Comparison of ENCODE assay signal across 10 cellular contexts in genomic region chr3:50242371-50242770, GRCh38. TPM values are rescaled to one million over a fixed set of nuclear protein-coding genes. Genes with fewer than 3 reads are reported as not detected.
DNase-seq lines count a peak whose midpoint lies in the region; ATAC-seq, FAIRE-seq and TF ChIP-seq lines count a peak whose summit lies in the region.
"Had no signal": no experiment of that assay in that cellular context is flagged by ENCODE, and none has a peak within 500 bp of the region (broad histone marks: within the 10 kb centered on the region; RNA-seq: fewer than 3 reads in every experiment).

No MANE protein-coding gene starts in this region.

- no peak for TF ChIP-seq POLR2A in sigmoid colon (IDR thresholded peaks at IDR 0.05)

- H3K4me1 ChIP-seq in esophagus (ENCODE audit: control insufficient read depth in 2 of 2, insufficient read depth in 2 of 2, low read length in 1 of 2), result peaks cover 31 to 63% of the 10 kb centered on the region in 2 donors
- peaks cover 0 to 98% (median 91%) of the 10 kb centered on the region in 4 donors for H3K4me1 ChIP-seq in sigmoid colon
- H3K4me1 ChIP-seq in small intestine (ENCODE audit: control insufficient read depth in 2 of 2, insufficient read depth in 1 of 2, low read depth in 1 of 2, low read length in 1 of 2), result peaks cover 7 to 30% of the 10 kb centered on the region in 2 donors

- no peak for TF ChIP-seq EP300 in sigmoid colon (IDR thresholded peaks at IDR 0.05)

- H3K27me3 ChIP-seq in esophagus (ENCODE audit: control insufficient read depth in 1 of 2, insufficient read depth in 2 of 2, low read length in 2 of 2) (no peaks in the 10 kb centered on the region), sigmoid colon (no peaks in the 10 kb centered on the region), small intestine (ENCODE audit: control insufficient read depth in 2 of 2, insufficient read depth in 2 of 2, low read length in 2 of 2) (no peaks in the 10 kb centered on the region)

- H3K36me3 ChIP-seq in esophagus (ENCODE audit: control insufficient read depth in 2 of 2, insufficient read depth in 2 of 2, low read length in 1 of 2) (peaks cover 0 to 12% of the 10 kb centered on the region in 2 donors), sigmoid colon (no peaks in the 10 kb centered on the region), small intestine (ENCODE audit: control insufficient read depth in 2 of 2, insufficient read depth in 2 of 2, low read length in 2 of 2) (no peaks in the 10 kb centered on the region)

- no peak overlapping the region for H3K4me3 ChIP-seq in esophagus (ENCODE audit: low read depth in 1 of 2, low read length in 2 of 2)
- H3K4me3 ChIP-seq in sigmoid colon, result no peak overlapping the region
- H3K4me3 ChIP-seq in small intestine (ENCODE audit: low read depth in 1 of 2, low read length in 2 of 2), result no peak overlapping the region

- no peak for FAIRE-seq in small intestine (lab: Jason Lieb, UNC)
- FAIRE-seq: bronchial epithelial cell had no signal

- intact Hi-C loops in sigmoid colon (cut with DNase I), result no loop called here

- WGBS in esophagus, 2 donors, result 39 to 44% methylated on average over 4 of the region's 4 CpGs
- 31 to 35% methylated on average over 4 of the region's 4 CpGs for WGBS in sigmoid colon, 2 donors
- WGBS in small intestine, 3 donors, result 28 to 35% (median 30%) methylated on average over 4 of the region's 4 CpGs

- H3K27me3 Mint-ChIP-seq in T-helper 1 cell treated with Interleukin-12 subunit alpha and Interleukin-12 subunit beta and Interleukin-4 antibody, amounts not matched to agents 30 μg/mL and 1 μg/mL, for 36 hours (ENCODE audit: low read depth), result no peaks in the 10 kb centered on the region

- H3K9me3 ChIP-seq in esophagus (ENCODE audit: control insufficient read depth in 2 of 2, insufficient read depth in 1 of 2, low read depth in 1 of 2, low read length in 1 of 2), result no peaks in the 10 kb centered on the region
- no peaks in the 10 kb centered on the region for H3K9me3 ChIP-seq in sigmoid colon
- H3K9me3 ChIP-seq in small intestine (ENCODE audit: control insufficient read depth, low read depth), result no peaks in the 10 kb centered on the region

- POLR2A ChIA-PET in GM10248 (lab: Yijun Ruan, JAX), result interaction anchor here (1.2 kb wide), 1 partner anchor 26 kb away, joined by 3 read pairs; no protein-coding TSS in a partner anchor

- H3K9me3 Mint-ChIP-seq in T-helper 1 cell treated with Interleukin-12 subunit alpha and Interleukin-12 subunit beta and Interleukin-4 antibody, amounts not matched to agents 30 μg/mL and 1 μg/mL, for 36 hours, result no peaks in the 10 kb centered on the region

- H3K36me3 Mint-ChIP-seq in T-helper 1 cell treated with Interleukin-12 subunit alpha and Interleukin-12 subunit beta and Interleukin-4 antibody, amounts not matched to agents 30 μg/mL and 1 μg/mL, for 36 hours (ENCODE audit: low read depth), result peaks cover 29% of the 10 kb centered on the region

- peaks cover 67% of the 10 kb centered on the region for H3K4me1 Mint-ChIP-seq in T-helper 1 cell treated with Interleukin-12 subunit alpha and Interleukin-12 subunit beta and Interleukin-4 antibody, amounts not matched to agents 30 μg/mL and 1 μg/mL, for 36 hours (ENCODE audit: low read depth)

- TF ChIP-seq CTCF in GM10248 (IDR thresholded peaks at IDR 0.05; ENCODE audit: control extremely low read depth, extremely low read depth, low read depth, missing control alignments) (no peak), sigmoid colon (IDR thresholded peaks at IDR 0.05) (no peak)

- peak overlapping the region; percentile 69 to 87 for H3K27ac ChIP-seq in esophagus (ENCODE audit: low read depth in 2 of 2, low read length in 1 of 2)
- H3K27ac ChIP-seq in sigmoid colon, result peak overlapping the region; percentile 87 to 94 (median 90)
- peak overlapping the region in 1 of 2 donors; percentile 91 for H3K27ac ChIP-seq in small intestine (ENCODE audit: low read depth in 1 of 2, low read length in 1 of 2)

- peak overlapping the region; percentile 81 for H3K4me3 Mint-ChIP-seq in T-helper 1 cell treated with Interleukin-12 subunit alpha and Interleukin-12 subunit beta and Interleukin-4 antibody, amounts not matched to agents 30 μg/mL and 1 μg/mL, for 36 hours

- H3K27ac Mint-ChIP-seq in T-helper 1 cell treated with Interleukin-12 subunit alpha and Interleukin-12 subunit beta and Interleukin-4 antibody, amounts not matched to agents 30 μg/mL and 1 μg/mL, for 36 hours, result peak overlapping the region; percentile 97

- ATAC-seq in HG03520 (IDR thresholded peaks at IDR 0.05; ENCODE audit: unreplicated experiment), result no peak

- DNase-seq in GM10248 (ENCODE audit: extremely low spot score) (peak; percentile 44), sigmoid colon (no peak), globus pallidus (ENCODE audit: low spot score) (no peak), small intestine (no peak), LoVo (ENCODE audit: low spot score) (no peak)

- CTCF ChIA-PET in GM10248 (lab: Yijun Ruan, JAX), result interaction anchor here (1.0 to 12.7 kb wide), 5 partner anchors 9 to 122 kb away, joined by 3 to 276 read pairs (median 5); partner anchors contain the start of gene GNAI2

RNA-seq across cellular contexts. Expression of gene GNAI2, which starts 6.4 kb away (rescaled TPM):
- polyA plus RNA-seq in esophagus (10 to 100 TPM; 52.2 to 61.8 TPM), sigmoid colon (100 to 1,000 TPM in 1 of 3 donors, 10 to 100 TPM in 2; 43.9 to 125 (median 64.3) TPM), small intestine (100 to 1,000 TPM in 1 of 3 donors, 10 to 100 TPM in 2; 23.9 to 117 (median 49.2) TPM)
- 100 to 1,000 TPM; 149 to 171 (median 163) TPM for total RNA-seq in sigmoid colon

RNA-seq across cellular contexts. Expression of gene SEMA3B, which starts 26.6 kb away (rescaled TPM):
- polyA plus RNA-seq in esophagus (1 to 10 TPM; 5.2 to 7.8 TPM), sigmoid colon (10 to 100 TPM; 12.0 to 39.2 (median 15.3) TPM), small intestine (100 to 1,000 TPM in 2 of 3 donors, 10 to 100 TPM in 1; 39.2 to 204 (median 164) TPM)
- total RNA-seq in sigmoid colon, result 10 to 100 TPM in 3 of 4 donors, 1 to 10 TPM in 1; 7.9 to 54.6 (median 25.0) TPM

RNA-seq across cellular contexts. Expression of gene LSMEM2, which starts 36.5 kb away (rescaled TPM):
- polyA plus RNA-seq in esophagus, result under 1 TPM; 0.07 to 0.16 TPM
- not detected for total RNA-seq in sigmoid colon
- under 1 TPM in 2 of 3 donors, not detected in 1; 0.13 to 0.46 TPM for polyA plus RNA-seq in sigmoid colon
- polyA plus RNA-seq in small intestine, result under 1 TPM in 2 of 3 donors, not detected in 1; 0.21 to 0.54 TPM
- total RNA-seq: bronchial epithelial cell, kidney epithelial cell had no signal

RNA-seq across cellular contexts. Expression of gene SLC38A3, which starts 37.3 kb away (rescaled TPM):
- polyA plus RNA-seq in esophagus (under 1 TPM; 0.08 to 0.11 TPM), sigmoid colon (under 1 TPM in 1 of 3 donors, not detected in 2; 0.07 TPM), small intestine (1 to 10 TPM in 1 of 3 donors, not detected in 2; 2.1 TPM)
- under 1 TPM in 1 of 4 donors, not detected in 3; 0.28 TPM for total RNA-seq in sigmoid colon
- total RNA-seq: bronchial epithelial cell had no signal

RNA-seq across cellular contexts. Expression of gene IFRD2, which starts 49.9 kb away (rescaled TPM):
- 10 to 100 TPM; 65.6 to 69.5 TPM for polyA plus RNA-seq in esophagus
- total RNA-seq in sigmoid colon, result 10 to 100 TPM; 46.7 to 59.1 (median 52.7) TPM
- 10 to 100 TPM; 24.5 to 73.1 (median 31.2) TPM for polyA plus RNA-seq in sigmoid colon
- polyA plus RNA-seq in small intestine, result 10 to 100 TPM; 65.8 to 93.4 (median 76.2) TPM
